11 cellular contexts compared by ENCODE assay signal in the genomic region with DNA sequence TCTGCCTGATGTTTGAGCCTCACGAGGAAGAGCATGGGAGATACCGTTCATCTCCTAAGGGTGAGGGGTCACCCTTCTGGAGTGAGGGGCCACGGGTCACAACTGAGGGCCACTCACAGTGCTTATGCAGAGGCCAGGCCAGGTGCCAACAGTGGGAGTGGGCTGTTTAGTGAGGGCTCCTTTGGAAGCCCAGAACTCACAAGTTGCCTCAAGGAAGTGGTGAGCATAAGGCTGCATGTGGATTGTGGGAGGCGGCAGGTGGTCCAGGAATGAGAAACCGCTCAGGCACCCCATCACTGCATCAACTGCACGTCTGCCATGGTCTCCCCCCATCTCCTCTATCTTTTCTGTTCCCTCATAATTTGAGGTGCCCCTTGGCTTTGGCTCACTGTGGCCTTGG. TPM values are rescaled to one million over a fixed set of nuclear protein-coding genes. Genes with fewer than 3 reads are reported as not detected.
DNase-seq lines count a peak whose midpoint lies in the region; ATAC-seq and TF ChIP-seq lines count a peak whose summit lies in the region.
"Had no signal": no experiment of that assay in that cellular context is flagged by ENCODE, and none has a peak within 500 bp of the region (broad histone marks: within the 10 kb centered on the region; RNA-seq: fewer than 3 reads in every experiment).

No MANE protein-coding gene starts in this region.

- no peaks in the 10 kb centered on the region for H3K9me3 ChIP-seq in hepatocyte (ENCODE audit: low read depth)
- H3K9me3 ChIP-seq in neural progenitor cell (ENCODE audit: low read depth), result no peaks in the 10 kb centered on the region
- H3K9me3 ChIP-seq: thyroid gland had no signal

- no peak for TF ChIP-seq CTCF in AG09309 (IDR thresholded peaks at IDR 0.05; ENCODE audit: control insufficient read depth, insufficient read depth, low read depth, low read length, missing control alignments)
- TF ChIP-seq CTCF in WTC11 (IDR thresholded peaks at IDR 0.05), result no peak
- no peak for TF ChIP-seq CTCF in hepatocyte (IDR thresholded peaks at IDR 0.05; ENCODE audit: poor library complexity)
- no peak for TF ChIP-seq CTCF in neural progenitor cell (IDR thresholded peaks at IDR 0.05)
- no peak for TF ChIP-seq CTCF in GM13976 (IDR thresholded peaks at IDR 0.05; ENCODE audit: borderline replicate concordance, control extremely low read depth, extremely low read depth, insufficient read depth, missing control alignments)

- H3K9ac ChIP-seq in neural progenitor cell, result no peak overlapping the region

- peak overlapping the region; percentile 55 for H3K27ac Mint-ChIP-seq in WTC11
- H3K27ac Mint-ChIP-seq in neural progenitor cell, result peak overlapping the region; percentile 98
- no peak overlapping the region for H3K27ac Mint-ChIP-seq in effector memory CD8-positive, alpha-beta T cell

- H4K20me1 ChIP-seq in hepatocyte (ENCODE audit: insufficient read depth, poor library complexity, severe bottlenecking), result no peaks in the 10 kb centered on the region
- H4K20me1 ChIP-seq in neural progenitor cell (ENCODE audit: low read depth), result peaks cover 48% of the 10 kb centered on the region

- H3K4me3 ChIP-seq in AG09309 (ENCODE audit: control insufficient read depth, low read depth, low read length), result peak overlapping the region; percentile 19; the same call in 1 of the 2 replicates
- H3K4me3 ChIP-seq in hepatocyte, result no peak overlapping the region
- no peak overlapping the region for H3K4me3 ChIP-seq in neural progenitor cell
- H3K4me3 ChIP-seq: thyroid gland had no signal

- H3K9me3 Mint-ChIP-seq in WTC11, result no peaks in the 10 kb centered on the region
- H3K9me3 Mint-ChIP-seq in neural progenitor cell, result no peaks in the 10 kb centered on the region
- no peaks in the 10 kb centered on the region for H3K9me3 Mint-ChIP-seq in effector memory CD8-positive, alpha-beta T cell

- H3K27me3 Mint-ChIP-seq in WTC11 (ENCODE audit: low read depth) (no peaks in the 10 kb centered on the region; the same call in 1 of the 2 replicates), neural progenitor cell (ENCODE audit: insufficient read depth, low read depth) (peaks cover 7% of the 10 kb centered on the region)
- H3K27me3 Mint-ChIP-seq in effector memory CD8-positive, alpha-beta T cell, result peaks cover 4 to 31% of the 10 kb centered on the region in 2 donors

- no peaks in the 10 kb centered on the region for H3K79me2 ChIP-seq in hepatocyte
- H3K79me2 ChIP-seq in neural progenitor cell (ENCODE audit: low read depth), result peaks cover 8% of the 10 kb centered on the region

- H3K4me1 Mint-ChIP-seq in WTC11, result peaks cover 95% of the 10 kb centered on the region
- peaks cover 96% of the 10 kb centered on the region for H3K4me1 Mint-ChIP-seq in neural progenitor cell
- H3K4me1 Mint-ChIP-seq in effector memory CD8-positive, alpha-beta T cell (ENCODE audit: low read depth in 2 of 2), result no peaks in the 10 kb centered on the region

- H3K27me3 ChIP-seq in hepatocyte, result no peaks in the 10 kb centered on the region
- H3K27me3 ChIP-seq in neural progenitor cell, result peaks cover 50% of the 10 kb centered on the region
- H3K27me3 ChIP-seq: thyroid gland had no signal

- H3K4me3 Mint-ChIP-seq in WTC11, result no peak overlapping the region
- H3K4me3 Mint-ChIP-seq in neural progenitor cell, result peak overlapping the region; percentile 67
- H3K4me3 Mint-ChIP-seq in effector memory CD8-positive, alpha-beta T cell, result no peak overlapping the region

- H3K4me2 ChIP-seq in hepatocyte (peak overlapping the region; percentile 70), neural progenitor cell (peak overlapping the region; percentile 44)

- H3K27ac ChIP-seq in hepatocyte (peak overlapping the region; percentile 84), neural progenitor cell (no peak overlapping the region)
- H3K27ac ChIP-seq: thyroid gland had no signal

- CTCF ChIA-PET in WTC11 (lab: Charles Lee), result interaction anchor here (1.1 to 2.1 kb wide), 3 partner anchors 26 to 155 kb away, joined by 3 to 12 read pairs (median 10); a partner anchor contains a TSS

- peaks cover 17% of the 10 kb centered on the region for H3K4me1 ChIP-seq in hepatocyte (ENCODE audit: insufficient read depth)
- peaks cover 84% of the 10 kb centered on the region for H3K4me1 ChIP-seq in neural progenitor cell
- H3K4me1 ChIP-seq: thyroid gland had no signal

- no peaks in the 10 kb centered on the region for H3K36me3 ChIP-seq in hepatocyte (replicated peaks; ENCODE audit: insufficient read depth, low read depth)
- H3K36me3 ChIP-seq in neural progenitor cell, result no peaks in the 10 kb centered on the region
- H3K36me3 ChIP-seq: thyroid gland had no signal

- POLR2A ChIA-PET in WTC11 (lab: Charles Lee), result interaction anchor here (2.4 kb wide), 1 partner anchor 27 kb away, joined by 9 read pairs; a partner anchor contains a TSS

- H2AFZ ChIP-seq in hepatocyte (no peak overlapping the region), neural progenitor cell (replicated peaks) (no peak overlapping the region)

- H3K36me3 Mint-ChIP-seq in WTC11 (no peaks in the 10 kb centered on the region), neural progenitor cell (peaks cover 9% of the 10 kb centered on the region)
- no peaks in the 10 kb centered on the region for H3K36me3 Mint-ChIP-seq in effector memory CD8-positive, alpha-beta T cell (ENCODE audit: insufficient read depth)

- H3F3A ChIP-seq in neural progenitor cell (ENCODE audit: low read depth), result peaks cover 46% of the 10 kb centered on the region

- H3K9me2 ChIP-seq in hepatocyte (replicated peaks; ENCODE audit: insufficient read depth), result no peaks in the 10 kb centered on the region

- ATAC-seq in WTC11 (no peak), GM21786 (IDR thresholded peaks at IDR 0.05; ENCODE audit: unreplicated experiment) (no peak)
- ATAC-seq in effector memory CD8-positive, alpha-beta T cell (replicated peaks), result no peak

- 85% methylated on average over 6 of the region's 6 CpGs for WGBS in hepatocyte (ENCODE audit: low lambda C conversion rate, missing lambda C conversion rate)

- in situ Hi-C loops in GM13976 (cut with MboI; ENCODE audit: low sequenced_read_pairs, unreplicated experiment), result no loop called here

- no peak for DNase-seq in AG09309 (ENCODE audit: low read depth)
- no peak for DNase-seq in WTC11 (ENCODE audit: low spot score)
- DNase-seq in hepatocyte (ENCODE audit: low spot score), result no peak
- DNase-seq in neural progenitor cell (ENCODE audit: low spot score), result no peak
- DNase-seq in effector memory CD8-positive, alpha-beta T cell, result no peak
- no peak for DNase-seq in GM13976 (ENCODE audit: low spot score)
- DNase-seq in NCI-H2227 treated with DMSO at 0.1 percent for 48 hours (lab: John Stamatoyannopoulos, UW), result no peak
- DNase-seq: thyroid gland had no signal

TF ChIP-seq in WTC11, 78 proteins besides CTCF, POLR2A, EP300 and RAD21:
- TF ChIP-seq ZNF263 (CRISPR knock-in tag; IDR thresholded peaks at IDR 0.05; ENCODE audit: low read depth), result no peak
- no peak for TF ChIP-seq SP1 (CRISPR knock-in tag; conservative IDR thresholded peaks at IDR 0.05)
- no peak for TF ChIP-seq TP53 (CRISPR knock-in tag; IDR thresholded peaks at IDR 0.05)
- no peak for TF ChIP-seq HMGA2 (CRISPR knock-in tag; IDR thresholded peaks at IDR 0.05)
- TF ChIP-seq, protein P1, sequence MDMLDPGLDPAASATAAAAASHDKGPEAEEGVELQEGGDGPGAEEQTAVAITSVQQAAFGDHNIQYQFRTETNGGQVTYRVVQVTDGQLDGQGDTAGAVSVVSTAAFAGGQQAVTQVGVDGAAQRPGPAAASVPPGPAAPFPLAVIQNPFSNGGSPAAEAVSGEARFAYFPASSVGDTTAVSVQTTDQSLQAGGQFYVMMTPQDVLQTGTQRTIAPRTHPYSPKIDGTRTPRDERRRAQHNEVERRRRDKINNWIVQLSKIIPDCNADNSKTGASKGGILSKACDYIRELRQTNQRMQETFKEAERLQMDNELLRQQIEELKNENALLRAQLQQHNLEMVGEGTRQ (CRISPR knock-in tag; IDR thresholded peaks at IDR 0.05), result no peak
- TF ChIP-seq ZNF232 (CRISPR knock-in tag; IDR thresholded peaks at IDR 0.05), result no peak
- no peak for TF ChIP-seq FOXP1 (CRISPR knock-in tag; IDR thresholded peaks at IDR 0.05; ENCODE audit: borderline replicate concordance)
- TF ChIP-seq ESRRA (CRISPR knock-in tag; IDR thresholded peaks at IDR 0.05; ENCODE audit: borderline replicate concordance), result no peak

RNA-seq across cellular contexts. Expression of a gene that starts 26.5 kb away (rescaled TPM):
- total RNA-seq in WTC11 (2021), result 19.4 to 19.7 TPM (median 19.6 TPM) in 3 replicates
- 1.3 TPM in 2 replicates for total RNA-seq in hepatocyte
- 1.0 and 2.8 TPM in 2 replicates for polyA plus RNA-seq in hepatocyte
- 4.9 and 10.7 TPM in 2 replicates for total RNA-seq in neural progenitor cell (ENCODE audit: low replicate concordance)
- total RNA-seq: HT1080 had no signal
- polyA plus RNA-seq: AG04450 had no signal

Comparison
In these comparisons a context has a peak if more than half of its experiments do, and no peak if none do; other contexts are left out.
1. H3K27ac Mint-ChIP-seq: peak in WTC11 (single experiment) and neural progenitor cell (single experiment); none in effector memory CD8-positive, alpha-beta T cell (0 of 2).